ENCODE assay signal across 1 cellular context in the genomic region with DNA sequence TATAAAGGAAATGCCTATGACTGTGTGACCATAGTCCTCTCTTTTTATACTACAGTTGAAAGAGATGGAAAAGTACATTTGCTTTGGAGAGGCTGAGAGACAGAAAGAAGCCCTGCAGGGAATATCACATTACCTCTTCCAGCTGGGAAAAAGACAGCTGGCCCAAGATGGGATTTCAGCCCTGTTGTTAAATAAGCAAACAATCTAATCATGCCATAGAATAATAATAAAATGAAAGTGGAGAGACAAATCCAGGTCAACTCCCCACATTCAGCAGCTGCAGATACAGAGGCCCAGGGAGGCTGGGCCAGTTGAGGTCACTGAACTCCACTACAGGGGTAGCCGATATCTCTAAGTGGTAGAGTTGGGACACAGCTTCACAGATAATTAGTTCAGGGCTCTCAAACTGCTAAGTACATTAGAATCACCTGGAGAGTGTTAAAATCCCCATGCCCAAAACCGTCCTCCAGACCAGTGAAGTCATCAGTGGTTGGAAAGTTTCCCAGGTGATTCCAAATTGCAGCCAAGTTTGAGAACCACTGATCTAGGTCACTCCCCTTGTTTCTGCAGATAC.
TF ChIP-seq lines count a peak whose summit lies in the region.

No MANE protein-coding gene starts in this region.

TF ChIP-seq in IMR-90, 13 proteins besides CTCF, POLR2A, EP300 and RAD21 (continued from another document):
- TF ChIP-seq, protein P1, sequence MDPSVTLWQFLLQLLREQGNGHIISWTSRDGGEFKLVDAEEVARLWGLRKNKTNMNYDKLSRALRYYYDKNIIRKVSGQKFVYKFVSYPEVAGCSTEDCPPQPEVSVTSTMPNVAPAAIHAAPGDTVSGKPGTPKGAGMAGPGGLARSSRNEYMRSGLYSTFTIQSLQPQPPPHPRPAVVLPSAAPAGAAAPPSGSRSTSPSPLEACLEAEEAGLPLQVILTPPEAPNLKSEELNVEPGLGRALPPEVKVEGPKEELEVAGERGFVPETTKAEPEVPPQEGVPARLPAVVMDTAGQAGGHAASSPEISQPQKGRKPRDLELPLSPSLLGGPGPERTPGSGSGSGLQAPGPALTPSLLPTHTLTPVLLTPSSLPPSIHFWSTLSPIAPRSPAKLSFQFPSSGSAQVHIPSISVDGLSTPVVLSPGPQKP (IDR thresholded peaks at IDR 0.05; ENCODE audit: borderline replicate concordance, low read depth, low read length), result no peak
- TF ChIP-seq SMC3 (IDR thresholded peaks at IDR 0.05; ENCODE audit: low read depth, low read length), result no peak
- no peak for TF ChIP-seq MAZ (IDR thresholded peaks at IDR 0.05; ENCODE audit: borderline replicate concordance, low read depth, low read length)
- no peak for TF ChIP-seq NFE2L2 (IDR thresholded peaks at IDR 0.05; ENCODE audit: low read depth, low read length)
- TF ChIP-seq BHLHE40 (IDR thresholded peaks at IDR 0.05; ENCODE audit: low read depth, low read length), result no peak
- no peak for TF ChIP-seq FOS (IDR thresholded peaks at IDR 0.05; ENCODE audit: low read depth, low read length)
- TF ChIP-seq MAFK (IDR thresholded peaks at IDR 0.05; ENCODE audit: low read depth, low read length), result no peak
- TF ChIP-seq MXI1 (IDR thresholded peaks at IDR 0.05; ENCODE audit: borderline replicate concordance, low read depth, low read length), result no peak
- no peak for TF ChIP-seq RFX5 (IDR thresholded peaks at IDR 0.05; ENCODE audit: low read depth, low read length)
- TF ChIP-seq RCOR1 (IDR thresholded peaks at IDR 0.05; ENCODE audit: insufficient replicate concordance, low read length), result no peak
- TF ChIP-seq, protein P2, sequence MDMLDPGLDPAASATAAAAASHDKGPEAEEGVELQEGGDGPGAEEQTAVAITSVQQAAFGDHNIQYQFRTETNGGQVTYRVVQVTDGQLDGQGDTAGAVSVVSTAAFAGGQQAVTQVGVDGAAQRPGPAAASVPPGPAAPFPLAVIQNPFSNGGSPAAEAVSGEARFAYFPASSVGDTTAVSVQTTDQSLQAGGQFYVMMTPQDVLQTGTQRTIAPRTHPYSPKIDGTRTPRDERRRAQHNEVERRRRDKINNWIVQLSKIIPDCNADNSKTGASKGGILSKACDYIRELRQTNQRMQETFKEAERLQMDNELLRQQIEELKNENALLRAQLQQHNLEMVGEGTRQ (IDR thresholded peaks at IDR 0.05; ENCODE audit: low read depth, low read length), result no peak
